ENCODE assay signal across 11 cellular contexts in the genomic region with DNA sequence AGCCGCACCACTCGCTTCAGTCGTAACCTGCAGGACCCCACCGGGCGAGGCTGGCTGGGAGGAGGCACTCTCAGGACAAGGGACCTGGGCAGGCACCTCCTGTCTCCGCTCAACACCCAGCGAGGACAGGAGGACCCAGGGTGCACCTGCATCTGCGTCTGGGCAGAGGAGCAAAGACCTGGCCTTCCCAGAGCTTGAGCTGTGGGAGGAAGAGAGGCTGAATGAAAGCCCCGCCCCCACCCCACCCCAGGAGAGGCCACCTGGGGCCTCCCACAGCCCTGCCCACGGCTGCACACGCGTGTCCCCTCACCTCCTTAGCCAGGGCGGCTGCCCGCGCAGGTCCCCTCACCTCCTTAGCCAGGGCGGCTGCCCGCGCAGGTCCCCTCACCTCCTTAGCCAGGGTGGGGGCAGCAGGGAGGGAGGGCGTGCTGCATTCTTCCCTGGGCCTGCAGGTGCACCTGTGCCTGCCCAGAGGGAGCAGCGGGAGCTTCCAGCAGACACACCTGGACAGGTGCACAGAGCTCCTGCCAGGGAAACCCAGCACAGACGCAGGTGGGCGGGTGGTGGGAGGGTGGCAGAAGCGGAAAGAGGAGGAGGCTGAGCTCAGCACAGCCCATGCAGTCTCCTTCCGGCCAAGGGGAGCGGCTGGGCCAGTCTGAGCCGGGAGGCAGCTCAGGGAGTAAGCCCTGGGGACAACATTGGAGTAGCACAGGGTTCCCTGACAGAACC. TPM values are rescaled to one million over a fixed set of nuclear protein-coding genes. Genes with fewer than 3 reads are reported as not detected.
DNase-seq lines count a peak whose midpoint lies in the region; ATAC-seq and TF ChIP-seq lines count a peak whose summit lies in the region.
"Had no signal": no experiment of that assay in that cellular context is flagged by ENCODE, and none has a peak within 500 bp of the region (broad histone marks: within the 10 kb centered on the region; RNA-seq: fewer than 3 reads in every experiment).

No MANE protein-coding gene starts in this region.

- H2AFZ ChIP-seq in OCI-LY3 (ENCODE audit: low read depth, low read length), result no peak overlapping the region; the same call in 1 of the 2 replicates

- TF ChIP-seq CTCF in OCI-LY3 (IDR thresholded peaks at IDR 0.05; ENCODE audit: low read depth, low read length) (no peak), lung (IDR thresholded peaks at IDR 0.05; ENCODE audit: control extremely low read depth, extremely low read depth) (no peak), foreskin fibroblast (IDR thresholded peaks at IDR 0.05; ENCODE audit: low read depth, low read length) (no peak), adrenal gland (IDR thresholded peaks at IDR 0.05) (no peak)

- no peaks in the 10 kb centered on the region for H3K36me3 ChIP-seq in OCI-LY3 (replicated peaks; ENCODE audit: low read depth, low read length)
- H3K36me3 ChIP-seq in lung (ENCODE audit: control insufficient read depth in 2 of 2, insufficient read depth in 2 of 2, low read length in 2 of 2), result no peaks in the 10 kb centered on the region
- H3K36me3 ChIP-seq in adrenal gland (replicated peaks in 1 of 2), result no peaks in the 10 kb centered on the region

- H3K27me3 ChIP-seq in OCI-LY3 (ENCODE audit: low read depth, low read length) (no peaks in the 10 kb centered on the region), lung (ENCODE audit: control insufficient read depth, insufficient read depth) (no peaks in the 10 kb centered on the region), adrenal gland (no peaks in the 10 kb centered on the region)

- ATAC-seq in lung (ENCODE audit: insufficient read depth, low FRiP score), result peak; percentile 58

- H3K4me1 ChIP-seq in OCI-LY3 (ENCODE audit: low read length), result peaks cover 55% of the 10 kb centered on the region
- H3K4me1 ChIP-seq in lung (ENCODE audit: control insufficient read depth in 2 of 2, insufficient read depth in 2 of 2, low read length in 2 of 2), result peaks cover 7 to 20% of the 10 kb centered on the region in 2 donors
- H3K4me1 ChIP-seq in adrenal gland (replicated peaks in 1 of 2), result no peaks in the 10 kb centered on the region

- 71 to 77% methylated on average over 25 to 26 of the region's 26 CpGs for WGBS in lung, 2 donors
- 78 to 84% (median 81%) methylated on average over 8 to 26 of the region's 26 CpGs for WGBS in adrenal gland, 4 donors

- no peaks in the 10 kb centered on the region for H3K79me2 ChIP-seq in OCI-LY3 (ENCODE audit: low read length)

- H3K4me2 ChIP-seq in OCI-LY3 (ENCODE audit: low read length), result peak overlapping the region; percentile 91

- DNase-seq in COR-L47 (lab: John Stamatoyannopoulos, UW) (peak; percentile 91), NAMALWA (ENCODE audit: low spot score) (peak; percentile 41), lung (ENCODE audit: low spot score) (peak; percentile 73), substantia nigra (lab: John Stamatoyannopoulos, UW) (no peak), foreskin fibroblast (no peak), adrenal gland (no peak), DMS114 treated with DMSO at 0.1 percent for 48 hours (lab: John Stamatoyannopoulos, UW; ENCODE audit: unreplicated experiment) (no peak)
- DNase-seq: activated CD4-positive, alpha-beta T cell treated with anti-CD3 and anti-CD28 coated beads for 1 hour; amniotic stem cell; stimulated activated naive CD4-positive, alpha-beta T cell treated with Interleukin-2 at 50 U/mL for 16 hours had no signal

- H3K27ac ChIP-seq in OCI-LY3 (ENCODE audit: low read length) (peak overlapping the region; percentile 47), lung (ENCODE audit: low read depth in 1 of 2, low read length in 1 of 2) (peak overlapping the region in 1 of 2 donors; percentile 78), substantia nigra (ENCODE audit: low read depth, low read length, poor library complexity, severe bottlenecking) (no peak overlapping the region), adrenal gland (no peak overlapping the region)

- peak overlapping the region; percentile 66 for H3K9ac ChIP-seq in OCI-LY3 (ENCODE audit: low read length)

- no peaks in the 10 kb centered on the region for H4K20me1 ChIP-seq in OCI-LY3 (ENCODE audit: insufficient read depth, low read length)

- H3K9me3 ChIP-seq in OCI-LY3 (ENCODE audit: insufficient read depth, low read length) (no peaks in the 10 kb centered on the region), lung (ENCODE audit: control insufficient read depth in 2 of 2, insufficient read depth in 1 of 2, low read length in 1 of 2) (no peaks in the 10 kb centered on the region), adrenal gland (replicated peaks in 1 of 3) (no peaks in the 10 kb centered on the region)

- intact Hi-C loops in adrenal gland (cut with DNase I), result no loop called here

- TF ChIP-seq POLR2A in adrenal gland (IDR thresholded peaks at IDR 0.05), result no peak

- H3K4me3 ChIP-seq in OCI-LY3 (ENCODE audit: low read length) (peak overlapping the region; percentile 77), lung (no peak overlapping the region), foreskin fibroblast (ENCODE audit: low read depth in 1 of 2, low read length in 2 of 2) (no peak overlapping the region), adrenal gland (no peak overlapping the region)

RNA-seq across cellular contexts. Expression of gene SLC12A7, which starts 18.5 kb away (rescaled TPM):
- total RNA-seq in lung (10 to 100 TPM; 42.8 to 50.4 TPM), adrenal gland (10 to 100 TPM; 15.8 to 52.6 (median 30.2) TPM)
- polyA plus RNA-seq in lung (10 to 100 TPM; 14.8 to 36.9 TPM), adrenal gland (10 to 100 TPM in 2 of 3 donors, 1 to 10 TPM in 1; 5.5 to 25.8 (median 18.6) TPM)

Comparison
In these comparisons a context has a peak if more than half of its experiments do, and no peak if none do; other contexts are left out.
1. DNase-seq: peak in COR-L47 (single experiment), NAMALWA (single experiment) and lung (single experiment); none in substantia nigra (0 of 49), foreskin fibroblast (0 of 2), adrenal gland (0 of 7) and DMS114 treated with DMSO at 0.1 percent for 48 hours (single experiment).